In the genomic region with DNA sequence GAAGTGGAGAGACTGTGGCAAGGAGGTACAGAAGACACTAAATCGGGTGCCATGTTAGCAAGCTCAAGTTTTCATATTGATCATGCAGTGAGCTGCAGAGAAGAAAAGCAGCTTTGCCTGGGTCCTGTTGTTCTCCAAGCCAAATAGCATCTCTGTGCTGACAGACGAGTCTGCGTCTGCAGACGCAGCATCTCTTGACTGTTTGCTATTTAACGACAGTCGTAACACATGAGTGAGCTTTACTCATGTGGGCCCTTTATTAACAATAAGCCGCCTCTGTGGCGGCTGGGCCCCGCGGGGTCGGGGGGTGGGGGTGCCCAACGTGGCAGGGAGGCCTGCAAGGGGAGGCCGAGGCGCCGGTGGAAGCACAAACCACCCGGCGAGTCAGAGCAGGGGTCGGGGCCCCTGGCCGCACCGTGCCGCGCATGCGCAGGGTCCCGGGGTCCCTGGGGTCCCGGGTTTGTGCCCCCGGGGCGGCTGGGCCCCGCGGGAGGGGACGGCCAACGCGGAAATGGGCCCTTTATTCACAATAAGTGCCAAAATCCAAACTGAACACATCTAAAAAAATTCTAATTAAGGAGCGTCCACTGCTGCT, we compare ENCODE assay signal across 12 cellular contexts.
"Had no signal": no experiment of that assay in that cellular context is flagged by ENCODE, and none has a peak within 500 bp of the region (broad histone marks: within the 10 kb centered on the region; RNA-seq: fewer than 3 reads in every experiment).

No MANE protein-coding gene starts in this region.

- ATAC-seq: activated T-helper 17 cell treated with anti-CD3 and anti-CD28 coated beads, Interleukin-2, amount 50 U/mL, for 72 hours; foreskin keratinocyte; left colon; sciatic nerve had no signal

- DNase-seq: activated B cell treated with CpG ODN at 0.5 μM for 24 hours; activated CD4-positive, alpha-beta T cell treated with anti-CD3 and anti-CD28 coated beads, Interleukin-2, amount 10 ng/mL, durations not matched to agents 24 days and 14 days; activated naive CD4-positive, alpha-beta T cell treated with anti-CD3 and anti-CD28 coated beads, Interleukin-2, amount 10 ng/mL, durations not matched to agents 7 days and 5 days; activated T-cell treated with anti-CD3 and anti-CD28 coated beads for 4 hours; colonic mucosa; foreskin keratinocyte; left colon; mammary epithelial cell; stimulated activated CD4-positive, alpha-beta T cell treated with anti-CD3 and anti-CD28 coated beads, Interleukin-2, amount 100 ng/mL, for 24 hours; stimulated activated naive CD4-positive, alpha-beta T cell treated with Interleukin-2 at 50 U/mL for 16 hours had no signal
